ENCODE assay signal across 19 cellular contexts in genomic region chr13:80214521-80214941, GRCh38.
DNase-seq lines count a peak whose midpoint lies in the region; ATAC-seq and TF ChIP-seq lines count a peak whose summit lies in the region.
"Had no signal": no experiment of that assay in that cellular context is flagged by ENCODE, and none has a peak within 500 bp of the region (broad histone marks: within the 10 kb centered on the region; RNA-seq: fewer than 3 reads in every experiment).

No MANE protein-coding gene starts in this region.

- no peak overlapping the region for H3K4me2 ChIP-seq in H9 (ENCODE audit: insufficient read depth, insufficient read length, low read length)
- no peak overlapping the region for H3K4me2 ChIP-seq in trophoblast cell (ENCODE audit: low read length)

- intact Hi-C loops in Panc1 (cut with micrococcal nuclease; ENCODE audit: unreplicated experiment) (no loop called here), Calu3 (cut with micrococcal nuclease; ENCODE audit: unreplicated experiment) (loop anchor here (10.0 kb wide), 1 partner anchor 80 kb away; no protein-coding TSS in a partner anchor)

- H2AFZ ChIP-seq in H9 (ENCODE audit: low read length) (no peak overlapping the region), trophoblast cell (ENCODE audit: insufficient read depth, low read length, poor library complexity) (no peak overlapping the region)

- in situ Hi-C loops in Panc1 (cut with HindIII; ENCODE audit: low pct_unique_long_range_greater_than_20kb, low sequenced_read_pairs): no loop called here

- no peak for ATAC-seq in Panc1
- ATAC-seq: activated CD8-positive, alpha-beta T cell treated with anti-CD3 and anti-CD28 coated beads, Interleukin-2, amount 10 ng/mL, durations not matched to agents 7 days and 5 days; effector memory CD8-positive, alpha-beta T cell; left cardiac atrium; natural killer cell; stimulated activated naive B cell treated with anti-CD40 and anti-IgM and Interleukin-4, amounts not matched to agents 10 μg/mL and 1 μg/mL and 100 μg/mL, for 72 hours had no signal

- H3K79me1 ChIP-seq in H9 (ENCODE audit: insufficient read depth, low read depth, low read length, poor library complexity, severe bottlenecking) (no peaks in the 10 kb centered on the region), trophoblast cell (ENCODE audit: low read length) (peaks cover 15% of the 10 kb centered on the region)

- H3K27ac Mint-ChIP-seq in H9: peak overlapping the region; percentile 72 to 95 (median 86)
- H3K27ac Mint-ChIP-seq in glutamatergic neuron (ENCODE audit: unreplicated experiment): peak overlapping the region; percentile 80
- no peak overlapping the region for H3K27ac Mint-ChIP-seq in Calu3 (ENCODE audit: unreplicated experiment)
- H3K27ac Mint-ChIP-seq: activated CD8-positive, alpha-beta T cell treated with anti-CD3 and anti-CD28 coated beads, Interleukin-2, amount 10 ng/mL, durations not matched to agents 7 days and 5 days; CD4-positive, CD25-positive, alpha-beta regulatory T cell; effector memory CD8-positive, alpha-beta T cell; natural killer cell; stimulated activated naive B cell treated with anti-CD40 and anti-IgM and Interleukin-4, amounts not matched to agents 10 μg/mL and 1 μg/mL and 100 μg/mL, for 72 hours had no signal

- H3K4me3 Mint-ChIP-seq in H9: no peak overlapping the region; a peak in 1 of 5 replicates
- peak overlapping the region; percentile 77 for H3K4me3 Mint-ChIP-seq in glutamatergic neuron (ENCODE audit: unreplicated experiment)
- no peak overlapping the region for H3K4me3 Mint-ChIP-seq in Calu3 (ENCODE audit: low read depth, unreplicated experiment)
- H3K4me3 Mint-ChIP-seq: activated CD8-positive, alpha-beta T cell treated with anti-CD3 and anti-CD28 coated beads, Interleukin-2, amount 10 ng/mL, durations not matched to agents 7 days and 5 days; CD4-positive, CD25-positive, alpha-beta regulatory T cell; effector memory CD8-positive, alpha-beta T cell; natural killer cell; stimulated activated naive B cell treated with anti-CD40 and anti-IgM and Interleukin-4, amounts not matched to agents 10 μg/mL and 1 μg/mL and 100 μg/mL, for 72 hours had no signal

- CTCF ChIA-PET in Panc1 (lab: Charles Lee): no interaction called here
- CTCF ChIA-PET in Calu3 (lab: Charles Lee): no interaction called here

- no peak overlapping the region for H3K4me3 ChIP-seq in Panc1 (ENCODE audit: low read depth in 2 of 2, low read length in 2 of 2)
- no peak overlapping the region for H3K4me3 ChIP-seq in trophoblast cell (ENCODE audit: low read depth, low read length)
- H3K4me3 ChIP-seq: breast epithelium had no signal

- no peaks in the 10 kb centered on the region for H4K20me1 ChIP-seq in H9 (ENCODE audit: control insufficient read depth, insufficient read depth, insufficient read length)

- no peaks in the 10 kb centered on the region for H3K27me3 ChIP-seq in H9 (ENCODE audit: insufficient read depth, low read length)
- no peaks in the 10 kb centered on the region for H3K27me3 ChIP-seq in Panc1 (ENCODE audit: control insufficient read depth, insufficient read depth, low read length)
- H3K27me3 ChIP-seq in trophoblast cell (ENCODE audit: insufficient read depth, low read length): no peaks in the 10 kb centered on the region
- H3K27me3 ChIP-seq: breast epithelium had no signal

- no peak overlapping the region for H2BK12ac ChIP-seq in H9 (ENCODE audit: insufficient read length, low read depth, low read length)
- no peak overlapping the region for H2BK12ac ChIP-seq in trophoblast cell (ENCODE audit: low read length)

- peaks cover 0 to 2% of the 10 kb centered on the region in 2 experiments; a peak in 1 of 5 replicates for H3K9me3 Mint-ChIP-seq in H9
- peaks cover 3% of the 10 kb centered on the region for H3K9me3 Mint-ChIP-seq in glutamatergic neuron (ENCODE audit: unreplicated experiment)
- no peaks in the 10 kb centered on the region for H3K9me3 Mint-ChIP-seq in Calu3 (ENCODE audit: low read depth, unreplicated experiment)
- H3K9me3 Mint-ChIP-seq: natural killer cell had no signal

- H2BK20ac ChIP-seq in H9 (ENCODE audit: low read depth, low read length, poor library complexity, severe bottlenecking): no peak overlapping the region

- H3K4me1 ChIP-seq in H9 (ENCODE audit: insufficient read depth, low read length): peaks cover 4% of the 10 kb centered on the region; the same call in 1 of the 2 replicates
- no peaks in the 10 kb centered on the region for H3K4me1 ChIP-seq in Panc1 (ENCODE audit: control insufficient read depth, insufficient read depth, low read length)
- H3K4me1 ChIP-seq in trophoblast cell (ENCODE audit: control insufficient read depth in 1 of 2, insufficient read depth in 2 of 2, low read length in 2 of 2): peaks cover 7 to 8% of the 10 kb centered on the region in 2 experiments
- H3K4me1 ChIP-seq: breast epithelium had no signal

- no peak overlapping the region for H4K5ac ChIP-seq in H9 (ENCODE audit: insufficient read length, low read depth, low read length)

- H2BK5ac ChIP-seq in H9 (ENCODE audit: insufficient read length, low read length) (no peak overlapping the region), trophoblast cell (ENCODE audit: low read depth, low read length, poor library complexity) (no peak overlapping the region)

- no peak for TF ChIP-seq CTCF in H9 (conservative IDR thresholded peaks at IDR 0.05)
- no peak for TF ChIP-seq CTCF in Panc1 (IDR thresholded peaks at IDR 0.05)
- no peak for TF ChIP-seq CTCF in glutamatergic neuron (IDR thresholded peaks at IDR 0.05; ENCODE audit: partially characterized antibody, unreplicated experiment)
- TF ChIP-seq CTCF in Calu3 (IDR thresholded peaks at IDR 0.05; ENCODE audit: unreplicated experiment): no peak

- no peak overlapping the region for H3K56ac ChIP-seq in H9 (ENCODE audit: insufficient read length, low read depth, low read length)

- no peaks in the 10 kb centered on the region for H3K36me3 ChIP-seq in Panc1 (ENCODE audit: control insufficient read depth, insufficient read depth, low read length)
- H3K36me3 ChIP-seq in trophoblast cell (ENCODE audit: control insufficient read depth in 1 of 2, insufficient read depth in 2 of 2, low read length in 2 of 2): no peaks in the 10 kb centered on the region
- H3K36me3 ChIP-seq: breast epithelium had no signal

- H3K18ac ChIP-seq in H9 (ENCODE audit: insufficient read length, low read depth, low read length) (no peak overlapping the region), trophoblast cell (ENCODE audit: low read length) (no peak overlapping the region)

- H2BK120ac ChIP-seq in H9 (ENCODE audit: low read depth, low read length, poor library complexity, severe bottlenecking) (no peak overlapping the region), trophoblast cell (ENCODE audit: insufficient read depth, low read length, poor library complexity) (no peak overlapping the region)

- H3K27me3 Mint-ChIP-seq in H9 (ENCODE audit: low read depth): no peaks in the 10 kb centered on the region
- peaks cover 4% of the 10 kb centered on the region for H3K27me3 Mint-ChIP-seq in glutamatergic neuron (ENCODE audit: unreplicated experiment)
- no peaks in the 10 kb centered on the region for H3K27me3 Mint-ChIP-seq in Calu3 (ENCODE audit: unreplicated experiment)
- H3K27me3 Mint-ChIP-seq: CD4-positive, CD25-positive, alpha-beta regulatory T cell; effector memory CD8-positive, alpha-beta T cell; stimulated activated naive B cell treated with anti-CD40 and anti-IgM and Interleukin-4, amounts not matched to agents 10 μg/mL and 1 μg/mL and 100 μg/mL, for 72 hours had no signal

- no peaks in the 10 kb centered on the region for H3K79me2 ChIP-seq in H9 (ENCODE audit: insufficient read depth, low read length)
- H3K79me2 ChIP-seq in trophoblast cell (ENCODE audit: control insufficient read depth, insufficient read depth, low read length, poor library complexity): no peaks in the 10 kb centered on the region

- no peak overlapping the region for H4K12ac ChIP-seq in trophoblast cell (ENCODE audit: low read depth, low read length)

- BruUV-seq in Panc1 (replicated peaks; lab: Mats Ljungman, UMichigan) (no TSS peak), Calu3 (replicated peaks; lab: Mats Ljungman, UMichigan) (no TSS peak)

- H3K9me3 ChIP-seq in H9 (ENCODE audit: control insufficient read depth, low read depth, low read length) (no peaks in the 10 kb centered on the region), Panc1 (ENCODE audit: control insufficient read depth, insufficient read depth, low read depth, low read length) (no peaks in the 10 kb centered on the region), trophoblast cell (ENCODE audit: insufficient read depth, low read depth, low read length) (no peaks in the 10 kb centered on the region)
- H3K9me3 ChIP-seq: breast epithelium had no signal

- no peak overlapping the region for H4K91ac ChIP-seq in H9 (ENCODE audit: insufficient read length, low read depth, low read length)
- no peak overlapping the region for H4K91ac ChIP-seq in trophoblast cell (ENCODE audit: low read depth, low read length)

- H3K36me3 Mint-ChIP-seq in H9 (ENCODE audit: insufficient read depth in 1 of 3, low read depth in 3 of 3) (peaks cover 0 to 3% (median 0%) of the 10 kb centered on the region in 3 experiments; a peak in 1 of 7 replicates), glutamatergic neuron (ENCODE audit: unreplicated experiment) (no peaks in the 10 kb centered on the region), Calu3 (ENCODE audit: insufficient read depth, unreplicated experiment) (no peaks in the 10 kb centered on the region)
- H3K36me3 Mint-ChIP-seq: CD4-positive, CD25-positive, alpha-beta regulatory T cell; natural killer cell; stimulated activated naive B cell treated with anti-CD40 and anti-IgM and Interleukin-4, amounts not matched to agents 10 μg/mL and 1 μg/mL and 100 μg/mL, for 72 hours had no signal

- no peak overlapping the region for H3K14ac ChIP-seq in H9 (ENCODE audit: insufficient read depth, low read length)
- no peak overlapping the region for H3K14ac ChIP-seq in trophoblast cell (ENCODE audit: low read length)

- H2BK15ac ChIP-seq in H9 (ENCODE audit: low read depth, low read length): no peak overlapping the region

- H3K4ac ChIP-seq in H9 (ENCODE audit: low read depth, low read length) (no peak overlapping the region), trophoblast cell (ENCODE audit: low read depth, low read length) (no peak overlapping the region)

- no peaks in the 10 kb centered on the region for H3K23me2 ChIP-seq in H9 (ENCODE audit: insufficient read length, low read depth, low read length, poor library complexity, severe bottlenecking)

- H2AK5ac ChIP-seq in H9 (ENCODE audit: insufficient read length, low read length) (no peak overlapping the region), trophoblast cell (ENCODE audit: low read length) (no peak overlapping the region)

- no peak overlapping the region for H3T11ph ChIP-seq in H9 (ENCODE audit: low read length)

- no peak overlapping the region for H3K27ac ChIP-seq in H9 (ENCODE audit: insufficient read length, low read depth, low read length)
- peak overlapping the region; percentile 39; the same call in 1 of the 2 replicates for H3K27ac ChIP-seq in Panc1 (ENCODE audit: low read length)
- H3K27ac ChIP-seq in trophoblast cell (ENCODE audit: low read depth, low read length): peak overlapping the region; percentile 71

- H3K23ac ChIP-seq in H9 (ENCODE audit: insufficient read length, low read depth, low read length) (no peak overlapping the region), trophoblast cell (ENCODE audit: low read length) (no peak overlapping the region)

- H4K8ac ChIP-seq in H9 (replicated peaks; ENCODE audit: insufficient read length, low read depth, low read length): no peak overlapping the region
- H4K8ac ChIP-seq in trophoblast cell (ENCODE audit: low read depth, low read length): no peak overlapping the region

- DNase-seq in H9 (no peak), Panc1 (ENCODE audit: low read depth, low spot score) (no peak), glutamatergic neuron (peak; percentile 41), trophoblast cell (no peak), DMS 273 (lab: John Stamatoyannopoulos, UW; ENCODE audit: unreplicated experiment) (no peak), Calu3 (no peak), NCI-H128 (lab: John Stamatoyannopoulos, UW; ENCODE audit: unreplicated experiment) (no peak)
- no peak for DNase-seq in stimulated activated CD4-positive, alpha-beta T cell treated with anti-CD3 and anti-CD28 coated beads, Interleukin-4, amount 100 ng/mL, for 1 hour
- DNase-seq: activated CD8-positive, alpha-beta T cell treated with anti-CD3 and anti-CD28 coated beads, Interleukin-2, amount 10 ng/mL, durations not matched to agents 7 days and 5 days; activated gamma-delta T cell; CD4-positive, CD25-positive, alpha-beta regulatory T cell; effector memory CD8-positive, alpha-beta T cell; GF-D8; H7; left cardiac atrium; natural killer cell; NCI-H2081 treated with DMSO at 0.1 percent for 48 hours; stimulated activated naive B cell treated with anti-CD40 and anti-IgM and Interleukin-4, amounts not matched to agents 10 μg/mL and 1 μg/mL and 100 μg/mL, for 72 hours had no signal

- H3K9ac ChIP-seq in H9 (ENCODE audit: extremely low read depth, insufficient read length, low read length) (no peak overlapping the region), trophoblast cell (ENCODE audit: low read length) (no peak overlapping the region)

- POLR2A ChIA-PET in Panc1 (lab: Charles Lee): no interaction called here

- no CpG with 5 or more reads among the region's 2 CpGs for WGBS in H9 (ENCODE audit: extremely low coverage, insufficient read length, low lambda C conversion rate)
- WGBS in trophoblast cell (ENCODE audit: extremely low coverage, insufficient coverage, insufficient read length): no CpG with 5 or more reads among the region's 2 CpGs

- peaks cover 17 to 20% of the 10 kb centered on the region in 2 experiments for H3K4me1 Mint-ChIP-seq in H9
- peaks cover 13% of the 10 kb centered on the region for H3K4me1 Mint-ChIP-seq in glutamatergic neuron (ENCODE audit: low read depth, unreplicated experiment)
- peaks cover 16% of the 10 kb centered on the region for H3K4me1 Mint-ChIP-seq in Calu3 (ENCODE audit: low read depth, unreplicated experiment)
- H3K4me1 Mint-ChIP-seq: CD4-positive, CD25-positive, alpha-beta regulatory T cell; natural killer cell; stimulated activated naive B cell treated with anti-CD40 and anti-IgM and Interleukin-4, amounts not matched to agents 10 μg/mL and 1 μg/mL and 100 μg/mL, for 72 hours had no signal
